ENCODE assay signal across 1 cellular context in the genomic region with DNA sequence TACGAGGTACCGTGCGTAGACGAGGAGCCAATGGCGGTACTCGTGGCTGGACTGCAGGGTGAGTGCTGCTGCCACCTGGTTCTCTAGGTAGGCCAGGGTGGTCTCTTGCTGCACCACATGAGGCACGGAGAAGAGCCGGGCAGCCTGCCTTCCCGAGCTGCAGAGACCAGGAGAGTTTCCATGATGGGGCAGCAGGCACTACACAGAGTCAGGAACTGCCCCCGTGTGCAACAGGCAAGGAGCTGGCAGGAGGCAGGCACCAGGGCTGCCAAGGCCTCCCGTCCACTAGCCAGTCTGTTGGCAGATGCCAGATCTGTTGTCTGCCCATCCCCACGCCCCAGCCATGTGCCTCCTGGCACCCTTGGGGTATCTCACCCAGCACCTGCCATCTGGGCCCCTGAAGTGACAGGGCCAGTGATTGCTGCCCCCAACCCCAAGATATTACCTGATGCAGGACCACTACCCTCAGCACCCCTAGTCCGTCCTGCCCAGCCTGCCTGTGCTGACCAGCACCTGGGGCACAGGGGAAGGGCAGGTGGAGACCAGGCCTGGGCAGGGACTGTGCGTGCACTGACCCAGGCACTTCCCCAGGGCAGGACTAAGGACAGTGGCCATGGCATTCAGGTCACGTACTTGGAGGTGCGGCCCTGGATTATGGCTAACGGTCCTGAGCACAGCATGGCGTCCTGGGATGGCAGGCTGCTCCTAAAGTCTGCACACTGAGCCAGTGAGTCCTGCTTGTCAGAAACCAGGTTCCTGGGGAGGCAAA.
TF ChIP-seq lines count a peak whose summit lies in the region.

No MANE protein-coding gene starts in this region.

TF ChIP-seq in K562, 482 proteins besides CTCF, POLR2A, EP300 and RAD21 (continued from another document and continues in another):
- TF ChIP-seq KLF6 (CRISPR knock-in tag; IDR thresholded peaks at IDR 0.05; ENCODE audit: borderline replicate concordance) (no peak), ARHGAP35 (IDR thresholded peaks at IDR 0.05; ENCODE audit: partially characterized antibody) (no peak), KDM1A (IDR thresholded peaks at IDR 0.05) (no peak), NFRKB (IDR thresholded peaks at IDR 0.05; ENCODE audit: low read depth) (no peak), POLR2AphosphoS5 (IDR thresholded peaks at IDR 0.05; ENCODE audit: control insufficient read depth, insufficient read depth, low read depth, low read length) (peak; percentile 42; the same call in 1 of the 2 replicates), HDAC1 (IDR thresholded peaks at IDR 0.05) (no peak), PCBP1 (IDR thresholded peaks at IDR 0.05; ENCODE audit: low read depth, low read length, poor library complexity, severe bottlenecking) (no peak), IFI16 (CRISPR knock-in tag; IDR thresholded peaks at IDR 0.05) (no peak), ZNF583 (CRISPR knock-in tag; IDR thresholded peaks at IDR 0.05) (peak; percentile 37; the same call in 1 of the 2 replicates), LCOR (CRISPR knock-in tag; IDR thresholded peaks at IDR 0.05) (no peak), SIN3A (IDR thresholded peaks at IDR 0.05; ENCODE audit: borderline replicate concordance in 2 of 2, control insufficient read depth in 1 of 2, low read depth in 2 of 2, low read length in 2 of 2) (no peak), CCNT2 (IDR thresholded peaks at IDR 0.05; ENCODE audit: borderline replicate concordance, extremely low read depth, insufficient read length, low read depth, low read length) (no peak), ZNF282 (CRISPR knock-in tag; IDR thresholded peaks at IDR 0.05) (0 out of 2 replicates have a peak, but pooled peaks have one; percentile 17), MAX (CRISPR knock-in tag; IDR thresholded peaks at IDR 0.05) (peak; percentile 52; the same call in 1 of the 2 replicates), POLR2G (IDR thresholded peaks at IDR 0.05; ENCODE audit: low read depth, low read length) (peak; percentile 64), ZNF76 (CRISPR knock-in tag; IDR thresholded peaks at IDR 0.05; ENCODE audit: borderline replicate concordance) (no peak), ATF1 (CRISPR knock-in tag; IDR thresholded peaks at IDR 0.05) (no peak), ATF1 (tag; IDR thresholded peaks at IDR 0.05) (no peak), ZNF551 (CRISPR knock-in tag; IDR thresholded peaks at IDR 0.05) (no peak), WHSC1 (IDR thresholded peaks at IDR 0.05; ENCODE audit: low read length) (peak; percentile 70), BACH1 (tag; IDR thresholded peaks at IDR 0.05) (no peak), NRF1 (conservative IDR thresholded peaks at IDR 0.05 in 1 of 2, IDR thresholded peaks at IDR 0.05 in 1 of 2) (no peak), TEAD2 (tag; IDR thresholded peaks at IDR 0.05) (no peak), NEUROD1 (IDR thresholded peaks at IDR 0.05; ENCODE audit: borderline replicate concordance, low read depth, low read length, partially characterized antibody) (no peak), CBX2 (IDR thresholded peaks at IDR 0.05; ENCODE audit: insufficient read depth, low read length, poor library complexity, severe bottlenecking) (no peak), SIX5 (IDR thresholded peaks at IDR 0.05; ENCODE audit: borderline replicate concordance in 1 of 2, insufficient read depth in 1 of 2, low read depth in 1 of 2, low read length in 2 of 2) (no peak), ZNF124 (CRISPR knock-in tag; IDR thresholded peaks at IDR 0.05) (no peak), EP400 (IDR thresholded peaks at IDR 0.05) (no peak), PHF8 (IDR thresholded peaks at IDR 0.05; ENCODE audit: borderline replicate concordance, low read length) (0 out of 2 replicates have a peak, but pooled peaks have one; percentile 4), HNRNPL (IDR thresholded peaks at IDR 0.05; ENCODE audit: low read depth, low read length) (no peak), TEAD4 (IDR thresholded peaks at IDR 0.05; ENCODE audit: low read length) (no peak), TEAD4 (CRISPR knock-in tag; IDR thresholded peaks at IDR 0.05; ENCODE audit: borderline replicate concordance) (peak; percentile 93), NFXL1 (CRISPR knock-in tag; IDR thresholded peaks at IDR 0.05) (no peak), TAF15 (IDR thresholded peaks at IDR 0.05; ENCODE audit: low read depth, low read length) (no peak), GABPB2 (CRISPR knock-in tag; conservative IDR thresholded peaks at IDR 0.05) (no peak), ZFX (CRISPR knock-in tag; IDR thresholded peaks at IDR 0.05) (no peak), ZNF146 (CRISPR knock-in tag; IDR thresholded peaks at IDR 0.05; ENCODE audit: unreplicated experiment) (no peak), CREBBP (IDR thresholded peaks at IDR 0.05; ENCODE audit: low read depth, low read length) (no peak), ZNF239 (CRISPR knock-in tag; IDR thresholded peaks at IDR 0.05) (no peak), MCM7 (IDR thresholded peaks at IDR 0.05) (no peak), ZNF384 (IDR thresholded peaks at IDR 0.05; ENCODE audit: low read depth, low read length) (no peak), TRIM28 (IDR thresholded peaks at IDR 0.05) (no peak), ZNF165 (CRISPR knock-in tag; IDR thresholded peaks at IDR 0.05; ENCODE audit: borderline replicate concordance) (no peak), JUND (IDR thresholded peaks at IDR 0.05; ENCODE audit: borderline replicate concordance, low read depth, low read length) (no peak), JUND (tag; IDR thresholded peaks at IDR 0.05; ENCODE audit: borderline replicate concordance, low read depth, low read length) (no peak), RBFOX2 (IDR thresholded peaks at IDR 0.05; ENCODE audit: low read depth, low read length) (peak; percentile 24; the same call in 1 of the 2 replicates), JUN (IDR thresholded peaks at IDR 0.05; ENCODE audit: borderline replicate concordance, low read depth, low read length) (no peak), JUN (CRISPR knock-in tag; IDR thresholded peaks at IDR 0.05; ENCODE audit: borderline replicate concordance) (peak; percentile 94), RREB1 (CRISPR knock-in tag; IDR thresholded peaks at IDR 0.05) (0 out of 2 replicates have a peak, but pooled peaks have one; percentile 30), ZNF143 (CRISPR knock-in tag; IDR thresholded peaks at IDR 0.05) (peak; percentile 55; the same call in 1 of the 2 replicates), SREBF1 (IDR thresholded peaks at IDR 0.05; ENCODE audit: borderline replicate concordance, low read depth, low read length) (no peak), KLF1 (tag; IDR thresholded peaks at IDR 0.05) (no peak)
- TF ChIP-seq, protein P1, sequence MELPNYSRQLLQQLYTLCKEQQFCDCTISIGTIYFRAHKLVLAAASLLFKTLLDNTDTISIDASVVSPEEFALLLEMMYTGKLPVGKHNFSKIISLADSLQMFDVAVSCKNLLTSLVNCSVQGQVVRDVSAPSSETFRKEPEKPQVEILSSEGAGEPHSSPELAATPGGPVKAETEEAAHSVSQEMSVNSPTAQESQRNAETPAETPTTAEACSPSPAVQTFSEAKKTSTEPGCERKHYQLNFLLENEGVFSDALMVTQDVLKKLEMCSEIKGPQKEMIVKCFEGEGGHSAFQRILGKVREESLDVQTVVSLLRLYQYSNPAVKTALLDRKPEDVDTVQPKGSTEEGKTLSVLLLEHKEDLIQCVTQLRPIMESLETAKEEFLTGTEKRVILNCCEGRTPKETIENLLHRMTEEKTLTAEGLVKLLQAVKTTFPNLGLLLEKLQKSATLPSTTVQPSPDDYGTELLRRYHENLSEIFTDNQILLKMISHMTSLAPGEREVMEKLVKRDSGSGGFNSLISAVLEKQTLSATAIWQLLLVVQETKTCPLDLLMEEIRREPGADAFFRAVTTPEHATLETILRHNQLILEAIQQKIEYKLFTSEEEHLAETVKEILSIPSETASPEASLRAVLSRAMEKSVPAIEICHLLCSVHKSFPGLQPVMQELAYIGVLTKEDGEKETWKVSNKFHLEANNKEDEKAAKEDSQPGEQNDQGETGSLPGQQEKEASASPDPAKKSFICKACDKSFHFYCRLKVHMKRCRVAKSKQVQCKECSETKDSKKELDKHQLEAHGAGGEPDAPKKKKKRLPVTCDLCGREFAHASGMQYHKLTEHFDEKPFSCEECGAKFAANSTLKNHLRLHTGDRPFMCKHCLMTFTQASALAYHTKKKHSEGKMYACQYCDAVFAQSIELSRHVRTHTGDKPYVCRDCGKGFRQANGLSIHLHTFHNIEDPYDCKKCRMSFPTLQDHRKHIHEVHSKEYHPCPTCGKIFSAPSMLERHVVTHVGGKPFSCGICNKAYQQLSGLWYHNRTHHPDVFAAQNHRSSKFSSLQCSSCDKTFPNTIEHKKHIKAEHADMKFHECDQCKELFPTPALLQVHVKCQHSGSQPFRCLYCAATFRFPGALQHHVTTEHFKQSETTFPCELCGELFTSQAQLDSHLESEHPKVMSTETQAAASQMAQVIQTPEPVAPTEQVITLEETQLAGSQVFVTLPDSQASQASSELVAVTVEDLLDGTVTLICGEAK (IDR thresholded peaks at IDR 0.05): no peak
- TF ChIP-seq, protein P1 (CRISPR knock-in tag; IDR thresholded peaks at IDR 0.05): 0 out of 2 replicates have a peak, but pooled peaks have one; percentile 37
- TF ChIP-seq, protein P2, sequence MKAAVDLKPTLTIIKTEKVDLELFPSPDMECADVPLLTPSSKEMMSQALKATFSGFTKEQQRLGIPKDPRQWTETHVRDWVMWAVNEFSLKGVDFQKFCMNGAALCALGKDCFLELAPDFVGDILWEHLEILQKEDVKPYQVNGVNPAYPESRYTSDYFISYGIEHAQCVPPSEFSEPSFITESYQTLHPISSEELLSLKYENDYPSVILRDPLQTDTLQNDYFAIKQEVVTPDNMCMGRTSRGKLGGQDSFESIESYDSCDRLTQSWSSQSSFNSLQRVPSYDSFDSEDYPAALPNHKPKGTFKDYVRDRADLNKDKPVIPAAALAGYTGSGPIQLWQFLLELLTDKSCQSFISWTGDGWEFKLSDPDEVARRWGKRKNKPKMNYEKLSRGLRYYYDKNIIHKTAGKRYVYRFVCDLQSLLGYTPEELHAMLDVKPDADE (conservative IDR thresholded peaks at IDR 0.05; ENCODE audit: control insufficient read depth, low read depth, low read length): no peak
